Comparison of ENCODE assay signal across 31 cellular contexts in genomic region chr3:82586414-82586813, GRCh38.
"Had no signal": no experiment of that assay in that cellular context is flagged by ENCODE, and none has a peak within 500 bp of the region (broad histone marks: within the 10 kb centered on the region; RNA-seq: fewer than 3 reads in every experiment).

No MANE protein-coding gene starts in this region.

- DNase-seq: activated B cell treated with CpG ODN at 0.5 μM for 24 hours; activated CD4-positive, alpha-beta T cell treated with anti-CD3 and anti-CD28 coated beads for 48 hours; activated CD4-positive, alpha-beta T cell treated with anti-CD3 and anti-CD28 coated beads, Interleukin-2, amount 50 U/mL, for 1 hour; activated CD4-positive, alpha-beta T cell treated with anti-CD3 and anti-CD28 coated beads, Interleukin-2, amount 50 U/mL, for 48 hours; activated CD8-positive, alpha-beta memory T cell treated with anti-CD3 and anti-CD28 coated beads for 24 hours; activated CD8-positive, alpha-beta T cell treated with anti-CD3 and anti-CD28 coated beads for 36 hours; activated effector memory CD4-positive, alpha-beta T cell treated with Interleukin-2 at 50 U/mL for 16 hours; activated gamma-delta T cell treated with Interleukin-2 at 50 U/mL for 16 hours; activated naive CD4-positive, alpha-beta T cell treated with anti-CD3 and anti-CD28 coated beads for 36 hours; activated naive CD8-positive, alpha-beta T cell treated with anti-CD3 and anti-CD28 coated beads for 36 hours; activated naive CD8-positive, alpha-beta T cell treated with anti-CD3 and anti-CD28 coated beads, Interleukin-2, amount 50 U/mL, for 24 hours; activated T-cell treated with anti-CD3 and anti-CD28 coated beads, Interleukin-2, amount 50 U/mL, for 4 hours; adrenal gland; amygdala; aorta; dorsolateral prefrontal cortex; effector memory CD4-positive, alpha-beta T cell; endodermal cell; erythroblast; esophagus squamous epithelium; foreskin melanocyte; heart right ventricle; T-helper 1 cell; T-helper 17 cell; T1000; WERI-Rb-1 had no signal

- H3K4me3 ChIP-seq: adrenal gland, breast epithelium, coronary artery, dorsolateral prefrontal cortex, esophagus squamous epithelium, gastroesophageal sphincter, heart right ventricle had no signal

- H3K27ac ChIP-seq: adrenal gland, breast epithelium, coronary artery, dorsolateral prefrontal cortex, esophagus squamous epithelium, gastroesophageal sphincter, heart right ventricle, WERI-Rb-1 had no signal

- ATAC-seq: activated CD4-positive, CD25-positive, alpha-beta regulatory T cell treated with anti-CD3 and anti-CD28 coated beads, Interleukin-2, amount 50 U/mL, for 24 hours; activated CD8-positive, alpha-beta T cell treated with anti-CD3 and anti-CD28 coated beads for 36 hours; activated naive CD8-positive, alpha-beta T cell treated with anti-CD3 and anti-CD28 coated beads, Interleukin-2, amount 50 U/mL, for 24 hours; activated T-cell treated with anti-CD3 and anti-CD28 coated beads, Interleukin-2, amount 50 U/mL, for 4 hours; activated T-helper 17 cell treated with anti-CD3 and anti-CD28 coated beads, Interleukin-2, amount 50 U/mL, for 72 hours; gastroesophageal sphincter; heart right ventricle; T-helper 17 cell had no signal
